21 cellular contexts compared by ENCODE assay signal in genomic region chr6:108676555-108676954, GRCh38.
DNase-seq lines count a peak whose midpoint lies in the region; ATAC-seq, FAIRE-seq and TF ChIP-seq lines count a peak whose summit lies in the region.
"Had no signal": no experiment of that assay in that cellular context is flagged by ENCODE, and none has a peak within 500 bp of the region (broad histone marks: within the 10 kb centered on the region; RNA-seq: fewer than 3 reads in every experiment).

No MANE protein-coding gene starts in this region.

- no peaks in the 10 kb centered on the region for H3K27me3 ChIP-seq in left ventricle myocardium inferior (ENCODE audit: low read depth)
- no peaks in the 10 kb centered on the region for H3K27me3 ChIP-seq in MG63
- H3K27me3 ChIP-seq: foreskin keratinocyte, left lung, SJSA1 had no signal

- H3K4me1 ChIP-seq in left ventricle myocardium inferior, result peaks cover 71% of the 10 kb centered on the region

- no peak for DNase-seq in left ventricle myocardium inferior
- DNase-seq in Right ventricle myocardium inferior (ENCODE audit: missing footprints), result no peak
- DNase-seq in nephron progenitor cell, result no peak
- DNase-seq in GM12892 (ENCODE audit: insufficient read length), result no peak
- DNase-seq in MG63, result no peak
- no peak for DNase-seq in activated gamma-delta T cell treated with Interleukin-2 at 50 U/mL for 16 hours
- no peak for DNase-seq in Ammon's horn (ENCODE audit: low spot score)
- DNase-seq: activated CD4-positive, alpha-beta T cell treated with anti-CD3 and anti-CD28 coated beads for 36 hours; anterior cingulate cortex; CD4-positive, alpha-beta T cell; DND-41; foreskin keratinocyte; HCEC 1CT; Karpas-422; left lung; NCI-H1694; T1000; trophoblast cell had no signal

- no peak for FAIRE-seq in GM12892 (lab: Jason Lieb, UNC)
- FAIRE-seq: GM18507 had no signal

- H3K36me3 ChIP-seq in left ventricle myocardium inferior (peaks cover 6% of the 10 kb centered on the region), MG63 (peaks cover 7% of the 10 kb centered on the region)
- H3K36me3 ChIP-seq: left lung, SJSA1 had no signal

- peaks cover 21% of the 10 kb centered on the region for H3K36me3 Mint-ChIP-seq in nephron progenitor cell (ENCODE audit: low read depth)

- no peaks in the 10 kb centered on the region for H3K9me3 ChIP-seq in left ventricle myocardium inferior (replicated peaks)
- H3K9me3 ChIP-seq in MG63, result no peaks in the 10 kb centered on the region
- H3K9me3 ChIP-seq: left lung, SJSA1 had no signal

- H3K9me3 Mint-ChIP-seq in nephron progenitor cell, result no peaks in the 10 kb centered on the region
- H3K9me3 Mint-ChIP-seq: CD4-positive, alpha-beta T cell had no signal

- peaks cover 51% of the 10 kb centered on the region for H3K4me1 Mint-ChIP-seq in nephron progenitor cell

- peak overlapping the region; percentile 20 for H3K27ac Mint-ChIP-seq in nephron progenitor cell
- H3K27ac Mint-ChIP-seq: activated CD4-positive, alpha-beta T cell treated with anti-CD3 and anti-CD28 coated beads for 36 hours; CD4-positive, alpha-beta T cell had no signal

- ATAC-seq in Right ventricle myocardium inferior, result no peak
- ATAC-seq: activated CD4-positive, alpha-beta T cell treated with anti-CD3 and anti-CD28 coated beads for 36 hours; foreskin keratinocyte; left lung had no signal

- TF ChIP-seq CTCF in left ventricle myocardium inferior (IDR thresholded peaks at IDR 0.05; ENCODE audit: borderline replicate concordance) (no peak), VCaP (conservative IDR thresholded peaks at IDR 0.05) (no peak), nephron progenitor cell (IDR thresholded peaks at IDR 0.05) (no peak)

- no peak for TF ChIP-seq POLR2A in GM12892 (IDR thresholded peaks at IDR 0.05; ENCODE audit: low read depth, low read length)

- peak overlapping the region; percentile 57 for H3K27ac ChIP-seq in left ventricle myocardium inferior (replicated peaks)
- H3K27ac ChIP-seq in VCaP, result peak overlapping the region; percentile 99
- H3K27ac ChIP-seq: foreskin keratinocyte, SJSA1 had no signal

- intact Hi-C loops in left ventricle myocardium inferior (cut with micrococcal nuclease) (loop anchor here (10.0 kb wide), 1 partner anchor 218 kb away; no protein-coding TSS in a partner anchor), Right ventricle myocardium inferior (cut with DNase I) (no loop called here)

- H3K4me3 ChIP-seq in left ventricle myocardium inferior (no peak overlapping the region), MG63 (no peak overlapping the region)
- H3K4me3 ChIP-seq: left lung, SJSA1 had no signal

- H3K27me3 Mint-ChIP-seq in nephron progenitor cell (ENCODE audit: low read depth, poor library complexity), result no peaks in the 10 kb centered on the region
- H3K27me3 Mint-ChIP-seq: activated CD4-positive, alpha-beta T cell treated with anti-CD3 and anti-CD28 coated beads for 36 hours; CD4-positive, alpha-beta T cell had no signal

- H3K4me3 Mint-ChIP-seq in nephron progenitor cell, result no peak overlapping the region
- H3K4me3 Mint-ChIP-seq: activated CD4-positive, alpha-beta T cell treated with anti-CD3 and anti-CD28 coated beads for 36 hours; CD4-positive, alpha-beta T cell had no signal
